Comparison of ENCODE assay signal across 35 cellular contexts in genomic region chr18:76482267-76482666, GRCh38.
"Had no signal": no experiment of that assay in that cellular context is flagged by ENCODE, and none has a peak within 500 bp of the region (broad histone marks: within the 10 kb centered on the region; RNA-seq: fewer than 3 reads in every experiment).

No MANE protein-coding gene starts in this region.

- H3K36me3 ChIP-seq: gastroesophageal sphincter, heart right ventricle, ovary, prostate gland, right atrium auricular region, tibial artery, upper lobe of left lung, uterus had no signal

- H3K4me3 Mint-ChIP-seq: endodermal cell; immature natural killer cell; memory B cell; mesothelial cell of epicardium; naive B cell; nephron; stimulated activated memory B cell treated with anti-CD40 and anti-IgM and Interleukin-4, amounts not matched to agents 10 μg/mL and 1 μg/mL and 100 μg/mL, for 72 hours had no signal

- H3K27me3 ChIP-seq: gastroesophageal sphincter, heart right ventricle, ovary, right atrium auricular region, spleen, testis, upper lobe of left lung, uterus had no signal

- H3K27ac Mint-ChIP-seq: endodermal cell; immature natural killer cell; memory B cell; mesothelial cell of epicardium; naive B cell; stimulated activated memory B cell treated with anti-CD40 and anti-IgM and Interleukin-4, amounts not matched to agents 10 μg/mL and 1 μg/mL and 100 μg/mL, for 72 hours had no signal

- ATAC-seq: gastroesophageal sphincter; heart right ventricle; left colon; stimulated activated memory B cell treated with anti-CD40 and anti-IgM and Interleukin-4, amounts not matched to agents 10 μg/mL and 1 μg/mL and 100 μg/mL, for 72 hours; stimulated activated naive CD8-positive, alpha-beta T cell treated with anti-CD3 and anti-CD28 coated beads, Interleukin-15, Interleukin-2, amounts not matched to agents 100 U/mL and 50 U/mL, for 24 hours had no signal

- H3K27me3 Mint-ChIP-seq: naive B cell; stimulated activated memory B cell treated with anti-CD40 and anti-IgM and Interleukin-4, amounts not matched to agents 10 μg/mL and 1 μg/mL and 100 μg/mL, for 72 hours had no signal

- H3K9me3 ChIP-seq: gastroesophageal sphincter, heart right ventricle, mucosa of descending colon, ovary, prostate gland, right atrium auricular region, spleen, testis, tibial artery, upper lobe of left lung, uterus had no signal

- DNase-seq: caudate nucleus; cerebellar nuclear complex; cortex of kidney; dorsolateral prefrontal cortex; effector CD8-positive, alpha-beta T cell; endodermal cell; foreskin fibroblast; heart right ventricle; hypothalamus; immature natural killer cell; islet precursor cell; kidney glomerular epithelial cell; left colon; naive B cell; occipital lobe; ovary; spleen; stimulated activated CD4-positive, alpha-beta T cell treated with anti-CD3 and anti-CD28 coated beads, Interleukin-4, amount 100 ng/mL, for 4 hours; stimulated activated naive CD8-positive, alpha-beta T cell treated with anti-CD3 and anti-CD28 coated beads, Interleukin-15, Interleukin-2, amounts not matched to agents 100 U/mL and 50 U/mL, for 24 hours; substantia nigra; testis; uterus had no signal

- H3K4me3 ChIP-seq: dorsolateral prefrontal cortex, gastroesophageal sphincter, heart right ventricle, lung, mucosa of descending colon, ovary, prostate gland, right atrium auricular region, skin epidermis, spleen, testis, tibial artery, upper lobe of left lung, uterus had no signal

- H3K27ac ChIP-seq: dorsolateral prefrontal cortex, epithelial cell of prostate, gastroesophageal sphincter, heart right ventricle, ovary, prostate gland, right atrium auricular region, skin epidermis, testis, tibial artery had no signal

- H3K4me1 ChIP-seq: prostate gland had no signal

- H3K36me3 Mint-ChIP-seq: memory B cell; stimulated activated memory B cell treated with anti-CD40 and anti-IgM and Interleukin-4, amounts not matched to agents 10 μg/mL and 1 μg/mL and 100 μg/mL, for 72 hours had no signal

- H3K9me3 Mint-ChIP-seq: endodermal cell; immature natural killer cell; memory B cell; mesothelial cell of epicardium; naive B cell; nephron; stimulated activated memory B cell treated with anti-CD40 and anti-IgM and Interleukin-4, amounts not matched to agents 10 μg/mL and 1 μg/mL and 100 μg/mL, for 72 hours had no signal
